ENCODE assay signal across 8 cellular contexts in the genomic region with DNA sequence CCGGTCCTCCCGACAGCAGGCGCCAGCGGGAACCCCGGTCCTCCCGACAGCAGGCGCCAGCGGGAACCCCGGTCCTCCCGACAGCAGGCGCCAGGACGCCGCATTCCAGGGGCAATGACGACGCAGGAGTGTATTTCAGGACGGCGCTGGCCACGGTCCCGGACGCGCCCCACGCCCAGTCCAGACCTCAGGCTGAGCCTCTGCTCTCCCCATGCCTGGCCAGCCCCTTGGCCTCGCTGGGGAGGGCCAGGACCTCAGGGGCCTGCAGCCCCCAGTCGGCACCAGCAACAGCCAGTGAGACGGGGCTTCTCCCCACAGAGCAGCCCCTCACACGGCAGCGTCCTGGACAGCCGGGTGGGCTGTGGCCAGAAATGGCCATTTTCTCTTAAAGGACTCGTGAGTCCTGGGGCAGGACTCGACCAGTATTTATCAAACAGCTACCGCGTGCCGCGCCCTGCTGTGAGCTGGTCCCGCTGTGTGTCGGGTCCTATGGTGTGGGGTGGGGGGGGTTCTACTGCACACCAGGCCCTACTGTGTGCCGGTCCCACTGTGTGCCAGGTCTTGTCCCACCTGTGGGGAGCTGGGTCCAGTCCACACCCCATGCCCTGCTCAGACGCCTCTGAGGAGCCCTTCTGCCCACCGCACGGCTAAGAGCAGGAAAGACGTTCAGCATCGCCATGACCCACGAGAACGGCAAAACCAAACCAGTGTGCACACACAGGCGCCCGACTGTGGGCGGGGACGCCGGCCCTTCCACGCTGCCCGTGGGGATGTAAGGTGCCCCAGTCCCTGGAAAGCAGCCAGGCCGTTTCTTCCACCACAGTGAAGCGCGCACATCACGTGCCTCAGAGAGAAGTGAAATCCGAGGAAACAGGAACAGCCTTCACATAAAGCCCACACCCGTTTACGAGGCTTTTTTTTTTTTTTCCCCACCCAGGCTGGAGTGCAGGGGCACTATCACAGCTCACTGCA. TPM values are rescaled to one million over a fixed set of nuclear protein-coding genes. Genes with fewer than 3 reads are reported as not detected.
DNase-seq lines count a peak whose midpoint lies in the region; ATAC-seq, FAIRE-seq and TF ChIP-seq lines count a peak whose summit lies in the region.

No MANE protein-coding gene starts in this region.

- no peaks in the 10 kb centered on the region for H3K9me2 ChIP-seq in PC-3 (replicated peaks; ENCODE audit: low read length)

- no peak for TF ChIP-seq POLR2A in endothelial cell of umbilical vein (IDR thresholded peaks at IDR 0.05; ENCODE audit: low read depth, low read length)

- no peak for FAIRE-seq in endothelial cell of umbilical vein (lab: Jason Lieb, UNC)

- dilution Hi-C loops in endothelial cell of umbilical vein (cut with MboI; ENCODE audit: extremely low pct_ligation_motif_present, low sequenced_read_pairs), result no loop called here

- CTCF ChIA-PET in PC-3 (lab: Charles Lee), result no interaction called here
- CTCF ChIA-PET in endothelial cell of umbilical vein (lab: Charles Lee), result interaction anchor here (1.0 to 1.2 kb wide), 4 partner anchors 43 to 156 kb away, joined by 3 to 5 read pairs (median 4); a partner anchor contains a TSS

- ATAC-seq in PC-3 (peak; percentile 53), HG03196 (IDR thresholded peaks at IDR 0.05; ENCODE audit: unreplicated experiment) (no peak), HG03442 (IDR thresholded peaks at IDR 0.05; ENCODE audit: unreplicated experiment) (no peak)

- H3K36me3 ChIP-seq in PC-3 (ENCODE audit: low read depth, low read length) (no peaks in the 10 kb centered on the region), endothelial cell of umbilical vein (ENCODE audit: control insufficient read depth in 2 of 2, extremely low read depth in 1 of 2, insufficient read depth in 2 of 2, low read length in 2 of 2) (no peaks in the 10 kb centered on the region), mucosa of rectum (ENCODE audit: control insufficient read depth in 2 of 2, insufficient read depth in 2 of 2, low read length in 2 of 2) (peaks cover 0 to 3% of the 10 kb centered on the region in 2 donors)

- no peak overlapping the region for H3K27ac ChIP-seq in PC-3 (ENCODE audit: low read length)
- no peak overlapping the region for H3K27ac ChIP-seq in endothelial cell of umbilical vein (ENCODE audit: insufficient read depth, low read depth, low read length)
- peak overlapping the region; percentile 61 to 81 for H3K27ac ChIP-seq in mucosa of rectum (ENCODE audit: low read depth in 2 of 2, low read length in 2 of 2)

- no peak for TF ChIP-seq CTCF in GM13976 (IDR thresholded peaks at IDR 0.05; ENCODE audit: borderline replicate concordance, control extremely low read depth, extremely low read depth, insufficient read depth, missing control alignments)
- TF ChIP-seq CTCF in PC-3 (conservative IDR thresholded peaks at IDR 0.05; ENCODE audit: low read depth, low read length), result no peak
- TF ChIP-seq CTCF in endothelial cell of umbilical vein (IDR thresholded peaks at IDR 0.05; ENCODE audit: extremely low read depth in 1 of 2, insufficient read depth in 1 of 2, low read depth in 1 of 2, low read length in 2 of 2), result no peak

- no TSS peak for BruUV-seq in PC-3 (replicated peaks; lab: Mats Ljungman, UMichigan)
- BruUV-seq in endothelial cell of umbilical vein (replicated peaks; lab: Mats Ljungman, UMichigan), result no TSS peak

- H3K4me3 ChIP-seq in PC-3 (ENCODE audit: low read length) (peak overlapping the region; percentile 58), endothelial cell of umbilical vein (replicated peaks in 1 of 3; ENCODE audit: insufficient read depth in 1 of 3, low read depth in 1 of 3, low read length in 3 of 3) (no peak overlapping the region), mucosa of rectum (ENCODE audit: low read length in 2 of 2) (peak overlapping the region in 1 of 2 donors; percentile 26)

- H4K20me1 ChIP-seq in PC-3 (ENCODE audit: low read length) (no peaks in the 10 kb centered on the region), endothelial cell of umbilical vein (replicated peaks; ENCODE audit: control insufficient read depth, extremely low read depth, insufficient read depth, low read length) (no peaks in the 10 kb centered on the region)

- H3K9ac ChIP-seq in PC-3 (ENCODE audit: low read length) (no peak overlapping the region), endothelial cell of umbilical vein (replicated peaks; ENCODE audit: extremely low read depth, insufficient read depth, low read length) (no peak overlapping the region), mucosa of rectum (ENCODE audit: low read depth in 1 of 2, low read length in 2 of 2) (peak overlapping the region; percentile 32 to 55)

- no peaks in the 10 kb centered on the region for H3F3A ChIP-seq in PC-3 (ENCODE audit: low read length, unreplicated experiment)

- in situ Hi-C loops in GM13976 (cut with MboI; ENCODE audit: low sequenced_read_pairs, unreplicated experiment), result no loop called here

- H3K9me3 ChIP-seq in PC-3 (ENCODE audit: low read length) (no peaks in the 10 kb centered on the region), endothelial cell of umbilical vein (replicated peaks; ENCODE audit: control insufficient read depth, insufficient read depth, low read length) (no peaks in the 10 kb centered on the region), mucosa of rectum (ENCODE audit: control insufficient read depth in 2 of 2, low read length in 2 of 2) (no peaks in the 10 kb centered on the region)

- peak; percentile 62 for DNase-seq in GM13976 (ENCODE audit: low spot score)
- DNase-seq in PC-3, result peak; percentile 23
- DNase-seq in endothelial cell of umbilical vein (ENCODE audit: low read depth, low spot score), result no peak
- no peak for DNase-seq in middle frontal gyrus (ENCODE audit: extremely low spot score, low spot score)
- DNase-seq in NCI-H524 treated with DMSO at 0.1 percent for 48 hours (lab: John Stamatoyannopoulos, UW), result no peak

- H3K27me3 ChIP-seq in PC-3 (ENCODE audit: low read length), result peaks cover 4% of the 10 kb centered on the region; the same call in 1 of the 2 replicates
- H3K27me3 ChIP-seq in endothelial cell of umbilical vein (ENCODE audit: control insufficient read depth in 2 of 2, insufficient read depth in 2 of 2, low read length in 2 of 2), result peaks cover 6 to 9% of the 10 kb centered on the region in 2 experiments
- no peaks in the 10 kb centered on the region for H3K27me3 ChIP-seq in mucosa of rectum (ENCODE audit: control insufficient read depth in 2 of 2, insufficient read depth in 2 of 2, low read length in 2 of 2)

- H2AFZ ChIP-seq in PC-3 (ENCODE audit: low read length), result peak overlapping the region; percentile 64; the same call in 1 of the 2 replicates
- H2AFZ ChIP-seq in endothelial cell of umbilical vein (ENCODE audit: low read depth, low read length), result no peak overlapping the region

- POLR2A ChIA-PET in PC-3 (lab: Charles Lee; ENCODE audit: unreplicated experiment), result no interaction called here
- POLR2A ChIA-PET in endothelial cell of umbilical vein (lab: Charles Lee), result no interaction called here

- H3K9me1 ChIP-seq in endothelial cell of umbilical vein (replicated peaks; ENCODE audit: control insufficient read depth, extremely low read depth, insufficient read depth, low read length), result no peaks in the 10 kb centered on the region

- intact Hi-C loops in PC-3 (cut with micrococcal nuclease), result no loop called here
- intact Hi-C loops in endothelial cell of umbilical vein (cut with micrococcal nuclease), result loop anchor here (2.0 to 5.0 kb wide), 3 partner anchors 45 to 267 kb away; a partner anchor contains a TSS

- H3K4me2 ChIP-seq in PC-3 (ENCODE audit: low read length) (peak overlapping the region; percentile 78), endothelial cell of umbilical vein (ENCODE audit: insufficient read depth, low read length) (no peak overlapping the region)

- no peaks in the 10 kb centered on the region for H3K79me2 ChIP-seq in PC-3 (ENCODE audit: low read length)
- H3K79me2 ChIP-seq in endothelial cell of umbilical vein (ENCODE audit: control insufficient read depth, insufficient read depth, low read length), result no peaks in the 10 kb centered on the region

- H3K4me1 ChIP-seq in PC-3 (ENCODE audit: insufficient read depth, low read length) (peaks cover 14% of the 10 kb centered on the region), endothelial cell of umbilical vein (ENCODE audit: control insufficient read depth, extremely low read depth, insufficient read depth, low read length) (no peaks in the 10 kb centered on the region), mucosa of rectum (ENCODE audit: control insufficient read depth in 2 of 2, insufficient read depth in 2 of 2, low read length in 2 of 2) (peaks cover 23 to 37% of the 10 kb centered on the region in 2 donors)

TF ChIP-seq in endothelial cell of umbilical vein, 7 proteins besides CTCF, POLR2A, EP300 and RAD21:
- TF ChIP-seq, protein P1, sequence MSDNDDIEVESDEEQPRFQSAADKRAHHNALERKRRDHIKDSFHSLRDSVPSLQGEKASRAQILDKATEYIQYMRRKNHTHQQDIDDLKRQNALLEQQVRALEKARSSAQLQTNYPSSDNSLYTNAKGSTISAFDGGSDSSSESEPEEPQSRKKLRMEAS (IDR thresholded peaks at IDR 0.05; ENCODE audit: insufficient read depth, insufficient read length), result no peak
- peak; percentile 47 for TF ChIP-seq EZH2 (IDR thresholded peaks at IDR 0.05; ENCODE audit: borderline replicate concordance, low read depth, low read length, severe bottlenecking)
TF ChIP-seq in endothelial cell of umbilical vein: peak in this region for 1.

RNA-seq across cellular contexts. Expression of a gene that starts 33.3 kb away (rescaled TPM):
- total RNA-seq in PC-3 (2014; rRNA removed) (96.7 and 115 TPM in 2 replicates), endothelial cell of umbilical vein (44.7 and 48.4 TPM in 2 replicates)
- polyA plus RNA-seq in endothelial cell of umbilical vein, result 58.1 and 64.8 TPM in 2 replicates
- polyA plus RNA-seq in endothelial cell of umbilical vein (2011; cell fraction: cytosol; rRNA removed), result 30.1 and 40.9 TPM in 2 replicates
- polyA plus RNA-seq in endothelial cell of umbilical vein (2011; cell fraction: nucleus; rRNA removed), result 82.6 and 105 TPM in 2 replicates
- 25.7 and 32.2 TPM in 2 replicates for polyA plus RNA-seq in endothelial cell of umbilical vein (2012)
- polyA minus RNA-seq in endothelial cell of umbilical vein, result 15.7 and 15.8 TPM in 2 replicates
- polyA minus RNA-seq in endothelial cell of umbilical vein (2011; cell fraction: cytosol; rRNA and poly(A)+ RNA removed), result 21.4 TPM
- polyA minus RNA-seq in endothelial cell of umbilical vein (2011; cell fraction: nucleus; rRNA and poly(A)+ RNA removed), result 12.9 and 18.9 TPM in 2 replicates

RNA-seq across cellular contexts. Expression of a gene that starts 44.8 kb away (rescaled TPM):
- total RNA-seq in PC-3 (2014; rRNA removed), result 31.2 and 36.4 TPM in 2 replicates
- 0.46 and 0.49 TPM in 2 replicates for total RNA-seq in endothelial cell of umbilical vein
- 0.58 and 0.76 TPM in 2 replicates for polyA plus RNA-seq in endothelial cell of umbilical vein
- 0.37 and 0.44 TPM in 2 replicates for polyA plus RNA-seq in endothelial cell of umbilical vein (2011; cell fraction: cytosol; rRNA removed)
- polyA plus RNA-seq in endothelial cell of umbilical vein (2011; cell fraction: nucleus; rRNA removed), result 0.65 and 0.84 TPM in 2 replicates
- 0.66 and 1.1 TPM in 2 replicates for polyA plus RNA-seq in endothelial cell of umbilical vein (2012)
- 1.7 and 2.1 TPM in 2 replicates for polyA minus RNA-seq in endothelial cell of umbilical vein
- polyA minus RNA-seq in endothelial cell of umbilical vein (2011; cell fraction: cytosol; rRNA and poly(A)+ RNA removed), result 5.3 TPM
- not detected in 2 replicates for polyA minus RNA-seq in endothelial cell of umbilical vein (2011; cell fraction: nucleus; rRNA and poly(A)+ RNA removed)

Comparison
In these comparisons a context has a peak if more than half of its experiments do, and no peak if none do; other contexts are left out.
1. DNase-seq: peak in GM13976 (single experiment) and PC-3 (single experiment); none in endothelial cell of umbilical vein (single experiment), middle frontal gyrus (single experiment) and NCI-H524 treated with DMSO at 0.1 percent for 48 hours (single experiment).
2. H3K27ac ChIP-seq: peak in mucosa of rectum (2 of 2); none in PC-3 (single experiment) and endothelial cell of umbilical vein (single experiment).
3. H3K9ac ChIP-seq: peak in mucosa of rectum (2 of 2); none in PC-3 (single experiment) and endothelial cell of umbilical vein (single experiment).
4. RNA of a gene that starts 44.8 kb away (total RNA-seq): 31.2 to 36.4 TPM in PC-3; 0.46 to 0.49 TPM in endothelial cell of umbilical vein; every median in the first group is over 10 times any median in the second.